ENCODE assay signal across 18 cellular contexts in genomic region chr5:152689275-152689711, GRCh38.
DNase-seq lines count a peak whose midpoint lies in the region; ATAC-seq and TF ChIP-seq lines count a peak whose summit lies in the region.
"Had no signal": no experiment of that assay in that cellular context is flagged by ENCODE, and none has a peak within 500 bp of the region (broad histone marks: within the 10 kb centered on the region; RNA-seq: fewer than 3 reads in every experiment).

No MANE protein-coding gene starts in this region.

- peak; percentile 12 for DNase-seq in Daoy (ENCODE audit: low read depth)
- DNase-seq in NCI-H69 (lab: John Stamatoyannopoulos, UW), result peak; percentile 49
- peak; percentile 46 for DNase-seq in ecto neural progenitor cell (ENCODE audit: low spot score)
- no peak for DNase-seq in left lung
- no peak for DNase-seq in uterus
- no peak for DNase-seq in SKM-1 treated with dmso at 0.1 percent for 144 hours (lab: John Stamatoyannopoulos, UW; ENCODE audit: unreplicated experiment)
- DNase-seq in GM03348 (ENCODE audit: low spot score), result no peak
- no peak for DNase-seq in EL
- DNase-seq: activated CD4-positive, alpha-beta T cell treated with anti-CD3 and anti-CD28 coated beads for 48 hours; CD4-positive, alpha-beta memory T cell; KG1; NCI-H1048; NCI-H2107; NCI-H774; sigmoid colon; stimulated activated CD4-positive, alpha-beta T cell treated with anti-CD3 and anti-CD28 coated beads, Interleukin-1b, Interleukin-23, amount 100 ng/mL, for 48 hours; stomach had no signal

- H3K9me3 ChIP-seq in left lung, result peaks cover 0 to 6% of the 10 kb centered on the region in 2 donors
- no peaks in the 10 kb centered on the region for H3K9me3 ChIP-seq in uterus

- H3K27ac ChIP-seq in left lung (no peak overlapping the region), uterus (no peak overlapping the region)
- H3K27ac ChIP-seq: sigmoid colon, stomach had no signal

- H3K4me1 ChIP-seq in left lung, result no peaks in the 10 kb centered on the region
- H3K4me1 ChIP-seq in uterus, result no peaks in the 10 kb centered on the region
- H3K4me1 ChIP-seq: stomach had no signal

- TF ChIP-seq CTCF in left lung (IDR thresholded peaks at IDR 0.05), result no peak
- TF ChIP-seq CTCF in uterus (IDR thresholded peaks at IDR 0.05), result no peak

- H3K27me3 ChIP-seq in left lung (no peaks in the 10 kb centered on the region), uterus (no peaks in the 10 kb centered on the region)
- H3K27me3 ChIP-seq: sigmoid colon, stomach had no signal

- no peaks in the 10 kb centered on the region for H3K36me3 ChIP-seq in left lung
- no peaks in the 10 kb centered on the region for H3K36me3 ChIP-seq in uterus
- H3K36me3 ChIP-seq: sigmoid colon, stomach had no signal

- no peak overlapping the region for H3K4me3 ChIP-seq in left lung
- H3K4me3 ChIP-seq in uterus, result no peak overlapping the region
- H3K4me3 ChIP-seq: sigmoid colon, stomach had no signal

- intact Hi-C loops in left lung (cut with DNase I), result no loop called here
- intact Hi-C loops in uterus (cut with DNase I; ENCODE audit: low total_unique reads), result no loop called here

- TF ChIP-seq POLR2A in uterus (IDR thresholded peaks at IDR 0.05), result no peak

- peak; percentile 22 for ATAC-seq in left lung
- ATAC-seq: HCT116 had no signal

Comparison
In these comparisons a context has a peak if more than half of its experiments do, and no peak if none do; other contexts are left out.
1. DNase-seq: peak in Daoy (single experiment), NCI-H69 (single experiment) and ecto neural progenitor cell (single experiment); none in left lung (0 of 2), uterus (0 of 2), SKM-1 treated with dmso at 0.1 percent for 144 hours (single experiment), GM03348 (single experiment) and EL (single experiment).